ENCODE assay signal across 8 cellular contexts in the genomic region with DNA sequence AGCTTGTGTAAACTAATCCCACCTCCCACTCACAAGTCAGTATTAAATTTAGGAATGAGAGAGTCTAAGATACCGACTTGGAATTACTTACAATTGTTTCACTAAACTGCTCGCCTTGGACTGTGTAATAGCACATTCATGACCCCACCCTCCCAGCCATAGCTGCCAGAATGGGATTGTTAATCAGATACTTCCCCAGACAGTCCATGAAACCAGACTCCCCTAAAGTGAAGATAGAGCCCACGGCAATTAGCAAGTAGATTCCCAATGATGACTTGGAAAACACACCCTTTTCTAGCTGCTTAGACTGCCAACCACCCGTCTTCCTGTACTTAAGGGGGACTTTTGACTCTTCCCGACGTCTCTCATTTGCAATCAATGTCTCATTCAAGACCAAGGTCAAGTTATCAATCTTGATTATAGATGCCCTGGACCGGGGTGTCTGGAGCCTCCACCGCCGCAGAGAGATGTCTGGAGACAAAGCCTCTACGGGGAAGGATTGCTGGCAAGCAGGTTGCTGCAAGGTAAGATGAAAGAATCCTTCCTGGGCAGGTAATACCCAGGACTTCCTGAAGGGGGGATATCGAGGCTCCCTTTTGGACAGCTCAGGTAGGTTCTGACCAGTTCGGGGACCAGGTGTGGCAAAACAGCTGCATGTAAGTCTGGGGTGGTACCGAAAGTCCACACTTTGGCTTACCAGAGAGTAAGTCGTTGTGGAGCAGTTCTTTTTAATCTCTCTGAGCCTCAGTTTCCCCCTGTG. TPM values are rescaled to one million over a fixed set of nuclear protein-coding genes. Genes with fewer than 3 reads are reported as not detected.
A peak's percentile ranks its signal among the peaks of the same experiment; 100 is the strongest.
DNase-seq lines count a peak whose midpoint lies in the region; ATAC-seq and TF ChIP-seq lines count a peak whose summit lies in the region.

No MANE protein-coding gene starts in this region.

- TF ChIP-seq POLR2A in breast epithelium (IDR thresholded peaks at IDR 0.05): no peak

- TF ChIP-seq CTCF in breast epithelium (IDR thresholded peaks at IDR 0.05): peak; percentile 7 to 29 (median 28)

- H3K27me3 ChIP-seq in HUES64 (ENCODE audit: insufficient read depth, low read length): peaks cover 27% of the 10 kb centered on the region
- peaks cover 0 to 49% of the 10 kb centered on the region in 2 donors for H3K27me3 ChIP-seq in breast epithelium
- no peaks in the 10 kb centered on the region for H3K27me3 ChIP-seq in naive thymus-derived CD4-positive, alpha-beta T cell (ENCODE audit: control insufficient read depth in 2 of 2, insufficient read depth in 2 of 2, low read length in 2 of 2)

- POLR2A ChIA-PET in naive thymus-derived CD4-positive, alpha-beta T cell (lab: Charles Lee): interaction anchor here (1.7 to 1.9 kb wide), 2 partner anchors 10 to 61 kb away, joined by 4 to 6 read pairs; no protein-coding TSS in a partner anchor

- peak overlapping the region; percentile 9; the same call in 1 of the 2 replicates for H3K4me3 ChIP-seq in HUES64 (ENCODE audit: low read length)
- H3K4me3 ChIP-seq in breast epithelium: no peak overlapping the region
- no peak overlapping the region for H3K4me3 ChIP-seq in naive thymus-derived CD4-positive, alpha-beta T cell (ENCODE audit: low read length)

- H3K9me3 ChIP-seq in HUES64 (ENCODE audit: insufficient read depth, low read depth, low read length) (no peaks in the 10 kb centered on the region), breast epithelium (no peaks in the 10 kb centered on the region)
- H3K9me3 ChIP-seq in naive thymus-derived CD4-positive, alpha-beta T cell (ENCODE audit: control insufficient read depth in 2 of 3, low read length in 3 of 3): no peaks in the 10 kb centered on the region

- CTCF ChIA-PET in naive thymus-derived CD4-positive, alpha-beta T cell (lab: Charles Lee): interaction anchor here (0.7 to 1.3 kb wide), 4 partner anchors 9 to 61 kb away, joined by 3 to 4 read pairs (median 4); no protein-coding TSS in a partner anchor

- H3K27ac ChIP-seq in HUES64 (ENCODE audit: low read depth, low read length) (no peak overlapping the region), breast epithelium (no peak overlapping the region)
- H3K27ac ChIP-seq in naive thymus-derived CD4-positive, alpha-beta T cell (ENCODE audit: low read depth, low read length): no peak overlapping the region

- WGBS in HUES64: 28% methylated on average over 14 of the region's 14 CpGs

- intact Hi-C loops in breast epithelium (cut with DNase I; ENCODE audit: low total_unique reads): no loop called here
- intact Hi-C loops in naive thymus-derived CD4-positive, alpha-beta T cell (cut with micrococcal nuclease): loop anchor here in 1 of 2 donors (1.0 kb wide), 1 partner anchor 9 kb away; no protein-coding TSS in a partner anchor

- peaks cover 14 to 34% (median 28%) of the 10 kb centered on the region in 7 donors for H3K4me1 Mint-ChIP-seq in naive thymus-derived CD4-positive, alpha-beta T cell

- peaks cover 0 to 31% (median 13%) of the 10 kb centered on the region in 5 donors for H3K27me3 Mint-ChIP-seq in naive thymus-derived CD4-positive, alpha-beta T cell

- no peaks in the 10 kb centered on the region for H3K36me3 Mint-ChIP-seq in naive thymus-derived CD4-positive, alpha-beta T cell

- peak overlapping the region in 8 of 9 donors; percentile 3 to 76 (median 26) for H3K27ac Mint-ChIP-seq in naive thymus-derived CD4-positive, alpha-beta T cell

- DNase-seq in ELF-1 (ENCODE audit: low read depth, low spot score) (peak; percentile 74), breast epithelium (ENCODE audit: low spot score in 2 of 2) (no peak), NCI-H226 (no peak), NCI-H2107 treated with DMSO at 0.1 percent for 48 hours (lab: John Stamatoyannopoulos, UW; ENCODE audit: unreplicated experiment) (no peak), mucosa of gallbladder (ENCODE audit: low spot score) (no peak), MV-4-11 (lab: John Stamatoyannopoulos, UW) (no peak)
- peak in 5 of 9 donors; percentile 11 to 25 (median 16) for DNase-seq in naive thymus-derived CD4-positive, alpha-beta T cell

- ATAC-seq in naive thymus-derived CD4-positive, alpha-beta T cell: peak; percentile 42

- H3K9ac ChIP-seq in HUES64 (ENCODE audit: low read depth, low read length): no peak overlapping the region

- H3K4me1 ChIP-seq in HUES64 (ENCODE audit: insufficient read depth, low read length) (peaks cover 7% of the 10 kb centered on the region; the same call in 1 of the 2 replicates), breast epithelium (no peaks in the 10 kb centered on the region)
- H3K4me1 ChIP-seq in naive thymus-derived CD4-positive, alpha-beta T cell (ENCODE audit: control insufficient read depth in 2 of 2, insufficient read depth in 2 of 2, low read length in 2 of 2): peaks cover 7 to 22% of the 10 kb centered on the region in 2 donors

- peaks cover 0 to 5% (median 0%) of the 10 kb centered on the region in 11 donors for H3K9me3 Mint-ChIP-seq in naive thymus-derived CD4-positive, alpha-beta T cell

- H3K36me3 ChIP-seq in HUES64 (ENCODE audit: insufficient read depth, low read length) (no peaks in the 10 kb centered on the region), breast epithelium (no peaks in the 10 kb centered on the region)
- no peaks in the 10 kb centered on the region for H3K36me3 ChIP-seq in naive thymus-derived CD4-positive, alpha-beta T cell (ENCODE audit: control insufficient read depth in 2 of 3, insufficient read depth in 3 of 3, low read length in 3 of 3)

- H3K4me3 Mint-ChIP-seq in naive thymus-derived CD4-positive, alpha-beta T cell: peak overlapping the region in 9 of 10 donors; percentile 20 to 86 (median 75)

RNA-seq across cellular contexts. Expression of gene CUX1, which starts 12.6 kb away (rescaled TPM):
- polyA plus RNA-seq in HUES64 (2013, experiment 1 of 2): 24.9 TPM
- polyA plus RNA-seq in HUES64 (2013, experiment 2 of 2): 29.5 TPM
- total RNA-seq in breast epithelium (10 to 100 TPM; 35.1 to 54.4 (median 41.1) TPM), mucosa of gallbladder (129 TPM)
- total RNA-seq in naive thymus-derived CD4-positive, alpha-beta T cell: 10 to 100 TPM; 29.6 to 81.6 (median 50.2) TPM
- 10 to 100 TPM; 10.1 to 24.4 TPM for polyA plus RNA-seq in naive thymus-derived CD4-positive, alpha-beta T cell

Comparison
In these comparisons a context has a peak if more than half of its experiments do, and no peak if none do; other contexts are left out.
1. DNase-seq: peak in ELF-1 (single experiment) and naive thymus-derived CD4-positive, alpha-beta T cell (5 of 9); none in breast epithelium (0 of 2), NCI-H226 (single experiment), NCI-H2107 treated with DMSO at 0.1 percent for 48 hours (single experiment), mucosa of gallbladder (single experiment) and MV-4-11 (single experiment).